Comparison of ENCODE assay signal across 8 cellular contexts in the genomic region with DNA sequence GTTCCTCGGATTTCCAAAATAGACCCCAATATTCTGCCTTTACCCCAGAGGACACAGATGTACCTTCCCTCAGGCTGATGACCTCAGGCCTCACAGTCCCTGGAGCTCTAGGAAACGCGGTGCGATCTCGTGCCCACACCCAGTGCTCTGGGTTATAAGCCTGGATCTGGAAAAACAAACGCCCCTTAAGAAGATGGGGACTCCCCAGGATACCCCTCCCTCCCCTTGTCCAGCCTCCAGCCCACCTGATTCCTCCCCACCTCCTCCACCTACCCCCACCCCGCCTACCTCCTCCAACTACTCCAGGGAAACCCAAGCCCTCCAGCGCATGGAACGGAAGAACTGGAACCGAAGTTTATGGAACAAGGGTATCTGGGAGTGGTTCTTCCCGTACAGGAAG.
"Had no signal": no experiment of that assay in that cellular context is flagged by ENCODE, and none has a peak within 500 bp of the region (broad histone marks: within the 10 kb centered on the region; RNA-seq: fewer than 3 reads in every experiment).

No MANE protein-coding gene starts in this region.

- DNase-seq: GDM1, GF-D8 had no signal

- ATAC-seq: GM12878 had no signal

- FAIRE-seq: G401.6, GM12878, GM12891, GM12892, GM18507, GM19239 had no signal

- H3K4me3 ChIP-seq: GM12878 had no signal
